Comparison of ENCODE assay signal across 20 cellular contexts in genomic region chr18:45562567-45563479, GRCh38. TPM values are rescaled to one million over a fixed set of nuclear protein-coding genes. Genes with fewer than 3 reads are reported as not detected.
DNase-seq lines count a peak whose midpoint lies in the region; ATAC-seq, FAIRE-seq and TF ChIP-seq lines count a peak whose summit lies in the region.
"Had no signal": no experiment of that assay in that cellular context is flagged by ENCODE, and none has a peak within 500 bp of the region (broad histone marks: within the 10 kb centered on the region; RNA-seq: fewer than 3 reads in every experiment).

No MANE protein-coding gene starts in this region.

- no peak for TF ChIP-seq POLR2A in lower leg skin (IDR thresholded peaks at IDR 0.05)

- no peak for TF ChIP-seq CTCF in lower leg skin (IDR thresholded peaks at IDR 0.05)

- no peak overlapping the region for H3K4me3 ChIP-seq in esophagus (ENCODE audit: low read depth in 1 of 2, low read length in 2 of 2)
- H3K4me3 ChIP-seq in lower leg skin (ENCODE audit: low read depth, poor library complexity, severe bottlenecking), result no peak overlapping the region
- H3K4me3 ChIP-seq in small intestine (ENCODE audit: low read depth in 1 of 2, low read length in 2 of 2), result no peak overlapping the region

- H3K9me3 ChIP-seq in esophagus (ENCODE audit: control insufficient read depth in 2 of 2, insufficient read depth in 1 of 2, low read depth in 1 of 2, low read length in 1 of 2) (no peaks in the 10 kb centered on the region), small intestine (ENCODE audit: control insufficient read depth, low read depth) (no peaks in the 10 kb centered on the region)

- ATAC-seq in GM21528 (IDR thresholded peaks at IDR 0.05; ENCODE audit: low FRiP score, unreplicated experiment), result no peak
- ATAC-seq: activated T-helper 17 cell treated with anti-CD3 and anti-CD28 coated beads, Interleukin-2, amount 50 U/mL, for 72 hours; Panc1 had no signal

- H3K27ac ChIP-seq in esophagus (ENCODE audit: low read depth in 2 of 2, low read length in 1 of 2) (peak overlapping the region; percentile 72 to 80), small intestine (ENCODE audit: low read depth in 1 of 2, low read length in 1 of 2) (peak overlapping the region in 1 of 2 donors; percentile 79)
- H3K27ac ChIP-seq: parathyroid adenoma, WERI-Rb-1 had no signal

- H3K36me3 ChIP-seq in esophagus (ENCODE audit: control insufficient read depth in 2 of 2, insufficient read depth in 2 of 2, low read length in 1 of 2) (no peaks in the 10 kb centered on the region), small intestine (ENCODE audit: control insufficient read depth in 2 of 2, insufficient read depth in 2 of 2, low read length in 2 of 2) (no peaks in the 10 kb centered on the region)
- H3K36me3 ChIP-seq: WERI-Rb-1 had no signal

- intact Hi-C loops in lower leg skin (cut with DNase I; ENCODE audit: low total_unique reads), result no loop called here

- H3K27me3 ChIP-seq in esophagus (ENCODE audit: control insufficient read depth in 1 of 2, insufficient read depth in 2 of 2, low read length in 2 of 2), result no peaks in the 10 kb centered on the region
- H3K27me3 ChIP-seq in small intestine (ENCODE audit: control insufficient read depth in 2 of 2, insufficient read depth in 2 of 2, low read length in 2 of 2), result no peaks in the 10 kb centered on the region

- DNase-seq in EH (ENCODE audit: low read depth), result peak; percentile 44
- peak; percentile 44 to 91 for DNase-seq in lower leg skin (ENCODE audit: low spot score in 2 of 2)
- DNase-seq in small intestine, result peak; percentile 33
- no peak for DNase-seq in activated CD4-positive, CD25-positive, alpha-beta regulatory T cell treated with anti-CD3 and anti-CD28 coated beads, Interleukin-2, amount 50 U/mL, for 72 hours
- DNase-seq in Ammon's horn (ENCODE audit: low spot score), result no peak
- DNase-seq in SIG-M5 (lab: John Stamatoyannopoulos, UW), result no peak
- DNase-seq: DND-41, immature natural killer cell, MM.1S, NCI-H1930, NCI-H524 treated with DMSO at 0.1 percent for 48 hours, WERI-Rb-1 had no signal

- FAIRE-seq in small intestine (lab: Jason Lieb, UNC), result no peak
- FAIRE-seq: H54 had no signal

- WGBS in esophagus, 2 donors, result 63 to 68% methylated on average over 11 of the region's 11 CpGs
- WGBS in lower leg skin, 2 donors, result 54 to 60% methylated on average over 11 of the region's 11 CpGs
- WGBS in small intestine, 3 donors, result 62 to 77% (median 74%) methylated on average over 11 of the region's 11 CpGs

- H3K4me1 ChIP-seq in esophagus (ENCODE audit: control insufficient read depth in 2 of 2, insufficient read depth in 2 of 2, low read length in 1 of 2) (peaks cover 0 to 7% of the 10 kb centered on the region in 2 donors), small intestine (ENCODE audit: control insufficient read depth in 2 of 2, insufficient read depth in 1 of 2, low read depth in 1 of 2, low read length in 1 of 2) (no peaks in the 10 kb centered on the region)

RNA-seq across cellular contexts. Expression of gene SLC14A2, which starts 52.5 kb away (rescaled TPM):
- polyA plus RNA-seq in esophagus, result under 1 TPM in 1 of 2 donors, not detected in 1; 0.01 TPM
- not detected for total RNA-seq in lower leg skin
- polyA plus RNA-seq in small intestine, result 1 to 10 TPM in 1 of 3 donors, under 1 TPM in 2; 0.04 to 1.8 (median 0.81) TPM
- total RNA-seq: A673, cerebellum had no signal

Comparison
In these comparisons a context has a peak if more than half of its experiments do, and no peak if none do; other contexts are left out.
1. DNase-seq: peak in EH (single experiment), lower leg skin (2 of 2) and small intestine (single experiment); none in activated CD4-positive, CD25-positive, alpha-beta regulatory T cell treated with anti-CD3 and anti-CD28 coated beads, Interleukin-2, amount 50 U/mL, for 72 hours (single experiment), Ammon's horn (single experiment) and SIG-M5 (single experiment).